Comparison of ENCODE assay signal across 8 cellular contexts in genomic region chr2:84071050-84071449, GRCh38.
"Had no signal": no experiment of that assay in that cellular context is flagged by ENCODE, and none has a peak within 500 bp of the region (broad histone marks: within the 10 kb centered on the region; RNA-seq: fewer than 3 reads in every experiment).

No MANE protein-coding gene starts in this region.

- FAIRE-seq: G401.6, GM12878, GM12891, GM12892, GM18507, GM19239 had no signal

- DNase-seq: GDM1, GF-D8 had no signal

- H3K4me3 ChIP-seq: GM12878 had no signal

- ATAC-seq: GM12878 had no signal
